ENCODE assay signal across 4 cellular contexts in the genomic region with DNA sequence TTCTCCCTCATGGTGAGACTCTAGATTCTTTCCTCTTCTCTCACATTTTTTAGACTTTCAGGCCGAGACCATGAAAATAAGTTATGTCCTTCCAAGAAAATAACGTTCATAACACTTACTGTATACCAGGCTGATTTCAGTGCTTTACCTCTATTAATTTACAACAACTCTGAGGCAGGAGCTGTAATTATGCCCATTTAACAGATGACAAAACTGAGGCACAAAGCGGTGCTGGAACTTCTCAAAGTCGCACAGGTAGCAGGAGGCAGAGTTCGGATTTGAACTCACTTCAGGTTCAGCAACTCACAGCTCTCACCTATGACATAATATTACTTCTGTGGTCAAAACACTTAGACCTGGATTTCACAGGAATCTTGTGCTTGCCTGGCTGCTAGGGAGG. TPM values are rescaled to one million over a fixed set of nuclear protein-coding genes. Genes with fewer than 3 reads are reported as not detected.
"Had no signal": no experiment of that assay in that cellular context is flagged by ENCODE, and none has a peak within 500 bp of the region (broad histone marks: within the 10 kb centered on the region; RNA-seq: fewer than 3 reads in every experiment).

No MANE protein-coding gene starts in this region.

RNA-seq across cellular contexts. Expression of a gene that starts 36.2 kb away (rescaled TPM):
- total RNA-seq: HT-29, HT1080, IMR-90 had no signal
- polyA plus RNA-seq: IgD-negative memory B cell, IMR-90 had no signal
